ENCODE assay signal across 19 cellular contexts in the genomic region with DNA sequence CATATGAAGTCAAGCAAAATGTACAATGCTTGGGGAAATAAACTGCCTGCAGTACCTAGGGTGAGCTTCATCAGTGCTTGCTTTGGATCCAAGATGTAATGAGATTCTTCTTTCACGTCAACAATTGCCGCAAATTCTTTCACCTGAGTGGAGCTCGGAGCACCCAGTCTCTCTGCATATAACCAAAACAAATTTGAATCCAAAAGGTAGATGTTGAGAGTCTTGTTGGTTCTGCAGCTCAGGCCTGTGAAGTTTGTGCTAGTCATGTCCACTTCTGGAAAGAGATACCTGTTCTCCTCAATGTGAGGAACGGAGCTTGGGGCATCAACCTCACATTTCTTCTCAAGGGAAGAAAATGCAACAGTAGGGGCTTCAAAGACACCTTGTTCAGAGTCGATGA. TPM values are rescaled to one million over a fixed set of nuclear protein-coding genes. Genes with fewer than 3 reads are reported as not detected.
DNase-seq lines count a peak whose midpoint lies in the region; TF ChIP-seq lines count a peak whose summit lies in the region.
"Had no signal": no experiment of that assay in that cellular context is flagged by ENCODE, and none has a peak within 500 bp of the region (broad histone marks: within the 10 kb centered on the region; RNA-seq: fewer than 3 reads in every experiment).

No MANE protein-coding gene starts in this region.

- H3K9me3 Mint-ChIP-seq in MCF 10A (ENCODE audit: unreplicated experiment), result no peaks in the 10 kb centered on the region
- H3K9me3 Mint-ChIP-seq: CD8-positive, alpha-beta T cell; HFFc6 had no signal

- H3K36me3 ChIP-seq in mammary epithelial cell (ENCODE audit: insufficient read depth, low read length) (peaks cover 19% of the 10 kb centered on the region), OCI-LY3 (replicated peaks; ENCODE audit: low read depth, low read length) (peaks cover 64% of the 10 kb centered on the region), SJCRH30 (peaks cover 28% of the 10 kb centered on the region)

- dilution Hi-C loops in mammary epithelial cell (cut with HindIII; ENCODE audit: low sequenced_read_pairs), result no loop called here

- H3K27ac ChIP-seq in mammary epithelial cell (ENCODE audit: insufficient read depth, low read depth, low read length) (no peak overlapping the region), OCI-LY3 (ENCODE audit: low read length) (peak overlapping the region; percentile 91), coronary artery (no peak overlapping the region), SJCRH30 (no peak overlapping the region)
- H3K27ac ChIP-seq: PC-9, RWPE1 had no signal

- no peak overlapping the region for H3K9ac ChIP-seq in mammary epithelial cell (ENCODE audit: insufficient read depth, low read length)
- peak overlapping the region; percentile 68; the same call in 1 of the 2 replicates for H3K9ac ChIP-seq in OCI-LY3 (ENCODE audit: low read length)

- intact Hi-C loops in mammary epithelial cell (cut with micrococcal nuclease), result no loop called here
- intact Hi-C loops in MCF 10A (cut with micrococcal nuclease), result no loop called here

- CTCF ChIA-PET in mammary epithelial cell (lab: Charles Lee; ENCODE audit: low non-redundant PET) (no interaction called here), MCF 10A (lab: Yijun Ruan, JAX) (interaction anchor here (0.7 to 2.0 kb wide), 4 partner anchors 11 to 49 kb away, joined by 3 to 4 read pairs (median 3); no protein-coding TSS in a partner anchor)

- H4K20me1 ChIP-seq in mammary epithelial cell (ENCODE audit: insufficient read depth, low read length), result no peaks in the 10 kb centered on the region
- H4K20me1 ChIP-seq in OCI-LY3 (ENCODE audit: insufficient read depth, low read length), result no peaks in the 10 kb centered on the region

- POLR2A ChIA-PET in MCF 10A (lab: Yijun Ruan, JAX), result interaction anchor here (0.6 to 1.1 kb wide), 2 partner anchors 31 to 284 kb away, joined by 3 to 4 read pairs; no protein-coding TSS in a partner anchor

- H3K27me3 ChIP-seq in mammary epithelial cell (ENCODE audit: insufficient read depth, low read length), result no peaks in the 10 kb centered on the region
- H3K27me3 ChIP-seq in OCI-LY3 (ENCODE audit: low read depth, low read length), result no peaks in the 10 kb centered on the region
- H3K27me3 ChIP-seq in SJCRH30, result no peaks in the 10 kb centered on the region

- H3K79me2 ChIP-seq in mammary epithelial cell (ENCODE audit: insufficient read depth, low read length), result peaks cover 21% of the 10 kb centered on the region
- peaks cover 78% of the 10 kb centered on the region for H3K79me2 ChIP-seq in OCI-LY3 (ENCODE audit: low read length)

- H3K27ac Mint-ChIP-seq in MCF 10A (ENCODE audit: low read depth, unreplicated experiment), result no peak overlapping the region
- H3K27ac Mint-ChIP-seq: CD8-positive, alpha-beta T cell; HFFc6 had no signal

- H2AFZ ChIP-seq in mammary epithelial cell (ENCODE audit: low read depth, low read length) (no peak overlapping the region), OCI-LY3 (ENCODE audit: low read depth, low read length) (no peak overlapping the region)
- H2AFZ ChIP-seq: PC-9 had no signal

- in situ Hi-C loops in mammary epithelial cell (cut with MboI; ENCODE audit: low sequenced_read_pairs in 2 of 2), result no loop called here

- 90% methylated on average over 5 of the region's 5 CpGs for WGBS in mammary epithelial cell (ENCODE audit: low coverage, missing lambda C conversion rate)

- H3K4me1 Mint-ChIP-seq in MCF 10A (ENCODE audit: insufficient read depth, unreplicated experiment), result no peaks in the 10 kb centered on the region

- no peak overlapping the region for H3K4me2 ChIP-seq in mammary epithelial cell (ENCODE audit: insufficient read depth, low read depth, low read length)
- H3K4me2 ChIP-seq in OCI-LY3 (ENCODE audit: low read length), result peak overlapping the region; percentile 64
- H3K4me2 ChIP-seq: PC-9 had no signal

- H3K4me3 Mint-ChIP-seq in MCF 10A (ENCODE audit: unreplicated experiment), result no peak overlapping the region
- H3K4me3 Mint-ChIP-seq: CD8-positive, alpha-beta T cell; HFFc6 had no signal

- TF ChIP-seq CTCF in mammary epithelial cell (conservative IDR thresholded peaks at IDR 0.05 in 1 of 2, IDR thresholded peaks at IDR 0.05 in 1 of 2; ENCODE audit: extremely low read depth in 1 of 2, insufficient read depth in 1 of 2, low read depth in 1 of 2, low read length in 2 of 2) (no peak), MCF 10A (IDR thresholded peaks at IDR 0.05; ENCODE audit: unreplicated experiment) (no peak), OCI-LY3 (IDR thresholded peaks at IDR 0.05; ENCODE audit: low read depth, low read length) (no peak), coronary artery (IDR thresholded peaks at IDR 0.05) (no peak), GM10266 (IDR thresholded peaks at IDR 0.05; ENCODE audit: control insufficient read depth, insufficient read depth, low read depth, missing control alignments) (no peak)

- H3K9me3 ChIP-seq in mammary epithelial cell (replicated peaks; ENCODE audit: insufficient read depth, low read length) (no peaks in the 10 kb centered on the region), OCI-LY3 (ENCODE audit: insufficient read depth, low read length) (no peaks in the 10 kb centered on the region), SJCRH30 (replicated peaks) (no peaks in the 10 kb centered on the region)

- H3K27me3 Mint-ChIP-seq in MCF 10A (ENCODE audit: insufficient read depth, unreplicated experiment), result no peaks in the 10 kb centered on the region

- no peak overlapping the region for H3K4me3 ChIP-seq in mammary epithelial cell (replicated peaks in 1 of 3; ENCODE audit: insufficient read depth in 1 of 3, low read depth in 2 of 3, low read length in 3 of 3)
- H3K4me3 ChIP-seq in OCI-LY3 (ENCODE audit: low read length), result peak overlapping the region; percentile 32
- H3K4me3 ChIP-seq in coronary artery, result no peak overlapping the region
- no peak overlapping the region for H3K4me3 ChIP-seq in SJCRH30
- H3K4me3 ChIP-seq: PC-9 had no signal

- BruUV-seq in mammary epithelial cell (replicated peaks; lab: Mats Ljungman, UMichigan) (TSS peak; percentile 26), MCF 10A (replicated peaks; lab: Mats Ljungman, UMichigan) (no TSS peak)

- H3K4me1 ChIP-seq in mammary epithelial cell (ENCODE audit: insufficient read depth, low read length) (no peaks in the 10 kb centered on the region), OCI-LY3 (ENCODE audit: low read length) (peaks cover 68% of the 10 kb centered on the region), SJCRH30 (peaks cover 31% of the 10 kb centered on the region)

- DNase-seq in mammary epithelial cell (no peak), MCF 10A (ENCODE audit: unreplicated experiment) (no peak), coronary artery (ENCODE audit: low spot score) (peak; percentile 31), GM10266 (ENCODE audit: extremely low spot score) (no peak), SJCRH30 (no peak), GM19238 (ENCODE audit: insufficient read length, low spot score) (no peak)
- no peak for DNase-seq in stimulated activated naive CD4-positive, alpha-beta T cell (lab: John Stamatoyannopoulos, UW)
- DNase-seq: CD8-positive, alpha-beta T cell; DMS53; HFFc6; NCI-H1417; NCI-H187; NCI-H2227 treated with DMSO at 0.1 percent for 48 hours; NCI-H510A treated with DMSO at 0.1 percent for 48 hours; NCI-H82; PC-9; SIG-M5 had no signal

- H3K36me3 Mint-ChIP-seq in MCF 10A (ENCODE audit: insufficient read depth, unreplicated experiment), result peaks cover 74% of the 10 kb centered on the region

RNA-seq across cellular contexts. Expression of a gene that starts 23.0 kb away (rescaled TPM):
- 10 to 100 TPM; 14.2 to 32.7 TPM for total RNA-seq in mammary epithelial cell
- 14.2 TPM for polyA plus RNA-seq in mammary epithelial cell
- 13.4 TPM for polyA minus RNA-seq in mammary epithelial cell
- total RNA-seq in MCF 10A (2022), result 1.9 and 5.8 TPM in 2 replicates
- 11.7 and 12.0 TPM in 2 replicates for total RNA-seq in SJCRH30 (2014; rRNA removed; shearing (Covaris generic))

RNA-seq across cellular contexts. Expression of a gene that starts 51.4 kb away (rescaled TPM):
- total RNA-seq in mammary epithelial cell, result 10 to 100 TPM; 26.0 to 30.7 TPM
- polyA plus RNA-seq in mammary epithelial cell, result 46.6 TPM
- polyA minus RNA-seq in mammary epithelial cell, result 34.0 TPM
- total RNA-seq in MCF 10A (2022), result 38.2 and 43.7 TPM in 2 replicates
- total RNA-seq in SJCRH30 (2014; rRNA removed; shearing (Covaris generic)), result 18.8 and 19.4 TPM in 2 replicates
